In genomic region chr17:234163-235047, GRCh38 we compare ENCODE assay signal across 13 cellular contexts. TPM values are rescaled to one million over a fixed set of nuclear protein-coding genes. Genes with fewer than 3 reads are reported as not detected.
DNase-seq lines count a peak whose midpoint lies in the region; ATAC-seq lines count a peak whose summit lies in the region.
"Had no signal": no experiment of that assay in that cellular context is flagged by ENCODE, and none has a peak within 500 bp of the region (broad histone marks: within the 10 kb centered on the region; RNA-seq: fewer than 3 reads in every experiment).

No MANE protein-coding gene starts in this region.

- H3K27me3 ChIP-seq in Karpas-422 (ENCODE audit: low read length): no peaks in the 10 kb centered on the region
- H3K27me3 ChIP-seq in duodenal mucosa (ENCODE audit: control insufficient read depth in 1 of 2, insufficient read depth in 2 of 2, low read length in 2 of 2): no peaks in the 10 kb centered on the region
- H3K27me3 ChIP-seq in mesendoderm (ENCODE audit: insufficient read depth, low read length, poor library complexity): no peaks in the 10 kb centered on the region

- H4K8ac ChIP-seq in mesendoderm (ENCODE audit: low read depth, low read length): no peak overlapping the region

- H3K23ac ChIP-seq in mesendoderm (ENCODE audit: low read length): no peak overlapping the region

- no peaks in the 10 kb centered on the region for H3K9me3 Mint-ChIP-seq in stimulated activated naive B cell treated with anti-CD40 and anti-IgM and Interleukin-4, amounts not matched to agents 10 μg/mL and 1 μg/mL and 100 μg/mL, for 72 hours
- H3K9me3 Mint-ChIP-seq: activated T-helper 1 cell treated with anti-CD3 and anti-CD28 coated beads, Interleukin-12 subunit alpha, Interleukin-12 subunit beta, Interleukin-2, Interleukin-4 antibody, amounts not matched to agents 30 ng/mL and 10 ng/mL and 1 ng/mL, durations not matched to agents 14 hours and 24 hours and 36 hours had no signal

- peaks cover 0 to 2% of the 10 kb centered on the region in 2 donors for H3K36me3 Mint-ChIP-seq in stimulated activated naive B cell treated with anti-CD40 and anti-IgM and Interleukin-4, amounts not matched to agents 10 μg/mL and 1 μg/mL and 100 μg/mL, for 72 hours
- H3K36me3 Mint-ChIP-seq: CD4-positive, CD25-positive, alpha-beta regulatory T cell had no signal

- no peak overlapping the region for H2AK5ac ChIP-seq in mesendoderm (ENCODE audit: low read length)

- H3K36me3 ChIP-seq in Karpas-422 (ENCODE audit: insufficient read depth, low read length) (no peaks in the 10 kb centered on the region), duodenal mucosa (ENCODE audit: control insufficient read depth in 1 of 2, insufficient read depth in 2 of 2, low read length in 2 of 2) (no peaks in the 10 kb centered on the region), mesendoderm (ENCODE audit: control insufficient read depth, insufficient read depth, low read length) (no peaks in the 10 kb centered on the region)

- no peak overlapping the region for H2AFZ ChIP-seq in Karpas-422 (ENCODE audit: low read length)

- peak overlapping the region; percentile 56 for H3K27ac Mint-ChIP-seq in stimulated activated naive B cell treated with anti-CD40 and anti-IgM and Interleukin-4, amounts not matched to agents 10 μg/mL and 1 μg/mL and 100 μg/mL, for 72 hours
- H3K27ac Mint-ChIP-seq: activated T-helper 1 cell treated with anti-CD3 and anti-CD28 coated beads, Interleukin-12 subunit alpha, Interleukin-12 subunit beta, Interleukin-2, Interleukin-4 antibody, amounts not matched to agents 30 ng/mL and 10 ng/mL and 1 ng/mL, durations not matched to agents 14 hours and 24 hours and 36 hours; CD4-positive, CD25-positive, alpha-beta regulatory T cell had no signal

- no peak overlapping the region for H3K9ac ChIP-seq in Karpas-422 (ENCODE audit: low read length)
- no peak overlapping the region for H3K9ac ChIP-seq in duodenal mucosa (ENCODE audit: low read depth in 1 of 2, low read length in 2 of 2)
- no peak overlapping the region for H3K9ac ChIP-seq in mesendoderm (ENCODE audit: low read length)

- H3K4me3 ChIP-seq in Karpas-422 (ENCODE audit: low read length) (no peak overlapping the region), duodenal mucosa (ENCODE audit: low read depth in 1 of 2, low read length in 2 of 2) (no peak overlapping the region), mesendoderm (ENCODE audit: low read length) (no peak overlapping the region)

- H3K4ac ChIP-seq in mesendoderm (ENCODE audit: low read depth, low read length): no peak overlapping the region

- H3K18ac ChIP-seq in mesendoderm (ENCODE audit: low read length): no peak overlapping the region

- peaks cover 9 to 28% of the 10 kb centered on the region in 2 donors for H3K27me3 Mint-ChIP-seq in stimulated activated naive B cell treated with anti-CD40 and anti-IgM and Interleukin-4, amounts not matched to agents 10 μg/mL and 1 μg/mL and 100 μg/mL, for 72 hours

- no peaks in the 10 kb centered on the region for H4K20me1 ChIP-seq in Karpas-422 (ENCODE audit: insufficient read depth, low read depth, low read length)

- H3K9me3 ChIP-seq in Karpas-422 (ENCODE audit: low read length) (no peaks in the 10 kb centered on the region), duodenal mucosa (ENCODE audit: control insufficient read depth in 1 of 2, low read length in 2 of 2) (no peaks in the 10 kb centered on the region)

- no peak for ATAC-seq in stimulated activated naive B cell treated with anti-CD40 and anti-IgM and Interleukin-4, amounts not matched to agents 10 μg/mL and 1 μg/mL and 100 μg/mL, for 72 hours (replicated peaks)
- ATAC-seq in GM19467 (IDR thresholded peaks at IDR 0.05; ENCODE audit: unreplicated experiment): no peak

- no peak overlapping the region for H4K5ac ChIP-seq in mesendoderm (ENCODE audit: low read length)

- H2BK120ac ChIP-seq in mesendoderm (ENCODE audit: low read depth, low read length): no peak overlapping the region

- DNase-seq in Karpas-422 (no peak), mesendoderm (no peak), SKM-1 (lab: John Stamatoyannopoulos, UW; ENCODE audit: unreplicated experiment) (no peak), retina (no peak), HK-2 (ENCODE audit: unreplicated experiment) (no peak)
- DNase-seq in stimulated activated naive B cell treated with anti-CD40 and anti-IgM and Interleukin-4, amounts not matched to agents 10 μg/mL and 1 μg/mL and 100 μg/mL, for 72 hours: no peak
- DNase-seq: activated CD4-positive, alpha-beta T cell treated with anti-CD3 and anti-CD28 coated beads for 48 hours; NCI-H2171; stimulated activated naive CD4-positive, alpha-beta T cell treated with Interleukin-2 at 50 U/mL for 16 hours had no signal

- peaks cover 45% of the 10 kb centered on the region for H3K4me1 ChIP-seq in Karpas-422 (ENCODE audit: low read length)
- no peaks in the 10 kb centered on the region for H3K4me1 ChIP-seq in duodenal mucosa (ENCODE audit: control insufficient read depth in 1 of 2, insufficient read depth in 2 of 2, low read length in 2 of 2)
- H3K4me1 ChIP-seq in mesendoderm (ENCODE audit: control insufficient read depth, low read depth, low read length): no peaks in the 10 kb centered on the region

- H3K56ac ChIP-seq in mesendoderm (ENCODE audit: low read length): peak overlapping the region; percentile 34

- H3K27ac ChIP-seq in Karpas-422 (ENCODE audit: low read length): no peak overlapping the region
- H3K27ac ChIP-seq in duodenal mucosa (ENCODE audit: low read depth, low read length): peak overlapping the region; percentile 32
- H3K27ac ChIP-seq in mesendoderm (ENCODE audit: low read depth, low read length): no peak overlapping the region

- H3K79me1 ChIP-seq in mesendoderm (ENCODE audit: low read length): no peaks in the 10 kb centered on the region

- H2BK15ac ChIP-seq in mesendoderm (replicated peaks; ENCODE audit: low read depth): no peak overlapping the region

- no peaks in the 10 kb centered on the region for H3K9me2 ChIP-seq in Karpas-422 (replicated peaks; ENCODE audit: insufficient read depth, low read length)

- no CpG with 5 or more reads among the region's 26 CpGs for WGBS in mesendoderm (ENCODE audit: extremely low coverage, insufficient coverage, low lambda C conversion rate)

- H3K4me2 ChIP-seq in Karpas-422 (ENCODE audit: low read depth, low read length, poor library complexity, severe bottlenecking) (peak overlapping the region; percentile 29), mesendoderm (ENCODE audit: low read length) (no peak overlapping the region)

- H3K4me1 Mint-ChIP-seq in stimulated activated naive B cell treated with anti-CD40 and anti-IgM and Interleukin-4, amounts not matched to agents 10 μg/mL and 1 μg/mL and 100 μg/mL, for 72 hours: peaks cover 11 to 24% of the 10 kb centered on the region in 2 donors
- H3K4me1 Mint-ChIP-seq: CD4-positive, CD25-positive, alpha-beta regulatory T cell had no signal

- H2BK5ac ChIP-seq in mesendoderm (ENCODE audit: low read length): no peak overlapping the region

- H3K4me3 Mint-ChIP-seq in stimulated activated naive B cell treated with anti-CD40 and anti-IgM and Interleukin-4, amounts not matched to agents 10 μg/mL and 1 μg/mL and 100 μg/mL, for 72 hours: no peak overlapping the region
- H3K4me3 Mint-ChIP-seq: activated T-helper 1 cell treated with anti-CD3 and anti-CD28 coated beads, Interleukin-12 subunit alpha, Interleukin-12 subunit beta, Interleukin-2, Interleukin-4 antibody, amounts not matched to agents 30 ng/mL and 10 ng/mL and 1 ng/mL, durations not matched to agents 14 hours and 24 hours and 36 hours had no signal

- H3K79me2 ChIP-seq in Karpas-422 (ENCODE audit: low read length) (no peaks in the 10 kb centered on the region), mesendoderm (ENCODE audit: control insufficient read depth, insufficient read depth, low read length) (no peaks in the 10 kb centered on the region)

RNA-seq across cellular contexts. Expression of gene DOC2B, which starts 53.0 kb away (rescaled TPM):
- total RNA-seq in Karpas-422 (2014; rRNA removed; shearing (Covaris generic); ENCODE audit: low replicate concordance): not detected in 2 replicates
- polyA plus RNA-seq in mesendoderm (2013, experiment 1 of 2): 0.49 TPM
- 0.36 TPM for polyA plus RNA-seq in mesendoderm (2013, experiment 2 of 2)
- total RNA-seq: CD4-positive, CD25-positive, alpha-beta regulatory T cell had no signal
- polyA plus RNA-seq: CD4-positive, CD25-positive, alpha-beta regulatory T cell had no signal
